In genomic region chr16:81035975-81036750, GRCh38 we compare ENCODE assay signal across 1 cellular context.
TF ChIP-seq lines count a peak whose summit lies in the region.

No MANE protein-coding gene starts in this region.

TF ChIP-seq in HepG2, 621 proteins besides CTCF, POLR2A, EP300 and RAD21 (continues in another document):
- TF ChIP-seq ARID2 (CRISPR knock-in tag; IDR thresholded peaks at IDR 0.05; ENCODE audit: borderline replicate concordance) = no peak
- TF ChIP-seq ZNF230 (CRISPR knock-in tag; IDR thresholded peaks at IDR 0.05) = no peak; the same call in 1 of the 2 replicates
- TF ChIP-seq ZBTB7A (CRISPR knock-in tag; IDR thresholded peaks at IDR 0.05) = no peak
- TF ChIP-seq MYC (CRISPR knock-in tag; IDR thresholded peaks at IDR 0.05; ENCODE audit: borderline replicate concordance) = peak; percentile 37; the same call in 1 of the 2 replicates
- TF ChIP-seq HDAC2 (CRISPR knock-in tag; IDR thresholded peaks at IDR 0.05) = no peak
- TF ChIP-seq ZNF768 (CRISPR knock-in tag; IDR thresholded peaks at IDR 0.05) = peak; percentile 41; the same call in 1 of the 2 replicates
- no peak for TF ChIP-seq ZNF607 (CRISPR knock-in tag; IDR thresholded peaks at IDR 0.05; ENCODE audit: borderline replicate concordance)
- TF ChIP-seq, protein P1, sequence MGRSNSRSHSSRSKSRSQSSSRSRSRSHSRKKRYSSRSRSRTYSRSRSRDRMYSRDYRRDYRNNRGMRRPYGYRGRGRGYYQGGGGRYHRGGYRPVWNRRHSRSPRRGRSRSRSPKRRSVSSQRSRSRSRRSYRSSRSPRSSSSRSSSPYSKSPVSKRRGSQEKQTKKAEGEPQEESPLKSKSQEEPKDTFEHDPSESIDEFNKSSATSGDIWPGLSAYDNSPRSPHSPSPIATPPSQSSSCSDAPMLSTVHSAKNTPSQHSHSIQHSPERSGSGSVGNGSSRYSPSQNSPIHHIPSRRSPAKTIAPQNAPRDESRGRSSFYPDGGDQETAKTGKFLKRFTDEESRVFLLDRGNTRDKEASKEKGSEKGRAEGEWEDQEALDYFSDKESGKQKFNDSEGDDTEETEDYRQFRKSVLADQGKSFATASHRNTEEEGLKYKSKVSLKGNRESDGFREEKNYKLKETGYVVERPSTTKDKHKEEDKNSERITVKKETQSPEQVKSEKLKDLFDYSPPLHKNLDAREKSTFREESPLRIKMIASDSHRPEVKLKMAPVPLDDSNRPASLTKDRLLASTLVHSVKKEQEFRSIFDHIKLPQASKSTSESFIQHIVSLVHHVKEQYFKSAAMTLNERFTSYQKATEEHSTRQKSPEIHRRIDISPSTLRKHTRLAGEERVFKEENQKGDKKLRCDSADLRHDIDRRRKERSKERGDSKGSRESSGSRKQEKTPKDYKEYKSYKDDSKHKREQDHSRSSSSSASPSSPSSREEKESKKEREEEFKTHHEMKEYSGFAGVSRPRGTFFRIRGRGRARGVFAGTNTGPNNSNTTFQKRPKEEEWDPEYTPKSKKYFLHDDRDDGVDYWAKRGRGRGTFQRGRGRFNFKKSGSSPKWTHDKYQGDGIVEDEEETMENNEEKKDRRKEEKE (IDR thresholded peaks at IDR 0.05) = no peak
- TF ChIP-seq STAG1 (CRISPR knock-in tag; IDR thresholded peaks at IDR 0.05) = no peak
- no peak for TF ChIP-seq ZNF382 (CRISPR knock-in tag; IDR thresholded peaks at IDR 0.05; ENCODE audit: borderline replicate concordance)
- TF ChIP-seq ARID4A (CRISPR knock-in tag; IDR thresholded peaks at IDR 0.05; ENCODE audit: borderline replicate concordance) = peak; percentile 69; the same call in 1 of the 2 replicates
- TF ChIP-seq ZNF629 (CRISPR knock-in tag; conservative IDR thresholded peaks at IDR 0.05) = no peak
- TF ChIP-seq ZFP1 (CRISPR knock-in tag; IDR thresholded peaks at IDR 0.05) = no peak
- TF ChIP-seq ZNF569 (CRISPR knock-in tag; IDR thresholded peaks at IDR 0.05; ENCODE audit: borderline replicate concordance) = no peak
- no peak for TF ChIP-seq ZBTB49 (CRISPR knock-in tag; IDR thresholded peaks at IDR 0.05; ENCODE audit: borderline replicate concordance)
- TF ChIP-seq CBX1 (IDR thresholded peaks at IDR 0.05; ENCODE audit: low read depth) = no peak
- TF ChIP-seq, protein P2, sequence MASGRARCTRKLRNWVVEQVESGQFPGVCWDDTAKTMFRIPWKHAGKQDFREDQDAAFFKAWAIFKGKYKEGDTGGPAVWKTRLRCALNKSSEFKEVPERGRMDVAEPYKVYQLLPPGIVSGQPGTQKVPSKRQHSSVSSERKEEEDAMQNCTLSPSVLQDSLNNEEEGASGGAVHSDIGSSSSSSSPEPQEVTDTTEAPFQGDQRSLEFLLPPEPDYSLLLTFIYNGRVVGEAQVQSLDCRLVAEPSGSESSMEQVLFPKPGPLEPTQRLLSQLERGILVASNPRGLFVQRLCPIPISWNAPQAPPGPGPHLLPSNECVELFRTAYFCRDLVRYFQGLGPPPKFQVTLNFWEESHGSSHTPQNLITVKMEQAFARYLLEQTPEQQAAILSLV (CRISPR knock-in tag; IDR thresholded peaks at IDR 0.05; ENCODE audit: borderline replicate concordance) = no peak
- no peak for TF ChIP-seq ZNF576 (CRISPR knock-in tag; IDR thresholded peaks at IDR 0.05)
- 0 out of 2 replicates have a peak, but pooled peaks have one; percentile 36 for TF ChIP-seq HOXA5 (CRISPR knock-in tag; IDR thresholded peaks at IDR 0.05)
- TF ChIP-seq ZNF430 (CRISPR knock-in tag; IDR thresholded peaks at IDR 0.05) = peak; percentile 27; the same call in 1 of the 2 replicates
- no peak for TF ChIP-seq ZNF101 (CRISPR knock-in tag; IDR thresholded peaks at IDR 0.05; ENCODE audit: borderline replicate concordance, low read depth)
- TF ChIP-seq, protein P3, sequence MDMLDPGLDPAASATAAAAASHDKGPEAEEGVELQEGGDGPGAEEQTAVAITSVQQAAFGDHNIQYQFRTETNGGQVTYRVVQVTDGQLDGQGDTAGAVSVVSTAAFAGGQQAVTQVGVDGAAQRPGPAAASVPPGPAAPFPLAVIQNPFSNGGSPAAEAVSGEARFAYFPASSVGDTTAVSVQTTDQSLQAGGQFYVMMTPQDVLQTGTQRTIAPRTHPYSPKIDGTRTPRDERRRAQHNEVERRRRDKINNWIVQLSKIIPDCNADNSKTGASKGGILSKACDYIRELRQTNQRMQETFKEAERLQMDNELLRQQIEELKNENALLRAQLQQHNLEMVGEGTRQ (IDR thresholded peaks at IDR 0.05; ENCODE audit: low read depth, low read length) = no peak
- TF ChIP-seq, protein P3 (CRISPR knock-in tag; IDR thresholded peaks at IDR 0.05; ENCODE audit: borderline replicate concordance) = no peak
- TF ChIP-seq ZNF501 (CRISPR knock-in tag; IDR thresholded peaks at IDR 0.05) = peak; percentile 82
- peak; percentile 52; the same call in 1 of the 2 replicates for TF ChIP-seq ZNF598 (CRISPR knock-in tag; IDR thresholded peaks at IDR 0.05; ENCODE audit: borderline replicate concordance)
- TF ChIP-seq ZNF547 (CRISPR knock-in tag; IDR thresholded peaks at IDR 0.05) = 0 out of 2 replicates have a peak, but pooled peaks have one; percentile 24
- peak; percentile 66; the same call in 1 of the 2 replicates for TF ChIP-seq ZNF563 (CRISPR knock-in tag; IDR thresholded peaks at IDR 0.05)
- TF ChIP-seq ELF4 (CRISPR knock-in tag; IDR thresholded peaks at IDR 0.05; ENCODE audit: borderline replicate concordance) = no peak
- peak; percentile 18; the same call in 1 of the 2 replicates for TF ChIP-seq SAP130 (CRISPR knock-in tag; IDR thresholded peaks at IDR 0.05; ENCODE audit: low read depth)
- 0 out of 2 replicates have a peak, but pooled peaks have one; percentile 15 for TF ChIP-seq KDM5B (CRISPR knock-in tag; IDR thresholded peaks at IDR 0.05; ENCODE audit: borderline replicate concordance)
- 0 out of 2 replicates have a peak, but pooled peaks have one; percentile 47 for TF ChIP-seq ZNF142 (CRISPR knock-in tag; IDR thresholded peaks at IDR 0.05)
- TF ChIP-seq ZNF446 (CRISPR knock-in tag; IDR thresholded peaks at IDR 0.05) = 0 out of 2 replicates have a peak, but pooled peaks have one; percentile 64
- TF ChIP-seq WIZ (CRISPR knock-in tag; IDR thresholded peaks at IDR 0.05) = no peak
- no peak for TF ChIP-seq KAT2B (IDR thresholded peaks at IDR 0.05; ENCODE audit: borderline replicate concordance, low read depth, low read length)
- TF ChIP-seq ZBTB4 (CRISPR knock-in tag; IDR thresholded peaks at IDR 0.05; ENCODE audit: borderline replicate concordance) = no peak
- TF ChIP-seq ZFP62 (CRISPR knock-in tag; IDR thresholded peaks at IDR 0.05) = no peak
